Comparison of ENCODE assay signal across 20 cellular contexts in genomic region chr7:17333227-17333626, GRCh38.
"Had no signal": no experiment of that assay in that cellular context is flagged by ENCODE, and none has a peak within 500 bp of the region (broad histone marks: within the 10 kb centered on the region; RNA-seq: fewer than 3 reads in every experiment).

No MANE protein-coding gene starts in this region.

- H3K27ac Mint-ChIP-seq: activated B cell treated with CpG ODN at 0.5 μM for 24 hours; activated CD4-positive, alpha-beta memory T cell treated with anti-CD3 and anti-CD28 coated beads, Interleukin-2, amount 10 ng/mL, durations not matched to agents 7 days and 5 days; activated naive CD4-positive, alpha-beta T cell treated with anti-CD3 and anti-CD28 coated beads for 36 hours; activated T-helper 17 cell treated with anti-CD3 and anti-CD28 coated beads, Interleukin-2, amount 50 U/mL, for 72 hours; nephron; stimulated activated naive CD8-positive, alpha-beta T cell treated with anti-CD3 and anti-CD28 coated beads, Interleukin-15, Interleukin-2, amounts not matched to agents 100 ng/mL and 50 ng/mL, for 24 hours; T-cell had no signal

- H3K9me3 ChIP-seq: lower lobe of right lung, tibial nerve had no signal

- H3K27me3 ChIP-seq: tibial nerve had no signal

- H3K4me1 Mint-ChIP-seq: activated B cell treated with CpG ODN at 0.5 μM for 24 hours; activated CD4-positive, alpha-beta memory T cell treated with anti-CD3 and anti-CD28 coated beads, Interleukin-2, amount 10 ng/mL, durations not matched to agents 7 days and 5 days had no signal

- DNase-seq: activated B cell treated with CpG ODN at 0.5 μM for 24 hours; activated CD4-positive, alpha-beta memory T cell treated with anti-CD3 and anti-CD28 coated beads, Interleukin-2, amount 10 ng/mL, durations not matched to agents 7 days and 5 days; activated CD4-positive, alpha-beta T cell treated with anti-CD3 and anti-CD28 coated beads for 4 hours; activated naive CD4-positive, alpha-beta T cell treated with anti-CD3 and anti-CD28 coated beads for 36 hours; activated T-cell treated with anti-CD3 and anti-CD28 coated beads, Interleukin-2, amount 50 U/mL, for 1 hour; dermis blood vessel endothelial cell; foreskin melanocyte; glutamatergic neuron; hippocampal formation; islet precursor cell; lower lobe of right lung; posterior cingulate gyrus; retina; T-cell; T-helper 9 cell had no signal

- ATAC-seq: activated T-helper 17 cell treated with anti-CD3 and anti-CD28 coated beads, Interleukin-2, amount 50 U/mL, for 72 hours; lower lobe of right lung; T-cell had no signal

- H3K27ac ChIP-seq: epithelial cell of prostate, lower lobe of right lung had no signal

- H3K4me3 Mint-ChIP-seq: activated B cell treated with CpG ODN at 0.5 μM for 24 hours; activated CD4-positive, alpha-beta memory T cell treated with anti-CD3 and anti-CD28 coated beads, Interleukin-2, amount 10 ng/mL, durations not matched to agents 7 days and 5 days; activated naive CD4-positive, alpha-beta T cell treated with anti-CD3 and anti-CD28 coated beads for 36 hours; activated T-helper 17 cell treated with anti-CD3 and anti-CD28 coated beads, Interleukin-2, amount 50 U/mL, for 72 hours; nephron; stimulated activated naive CD8-positive, alpha-beta T cell treated with anti-CD3 and anti-CD28 coated beads, Interleukin-15, Interleukin-2, amounts not matched to agents 100 ng/mL and 50 ng/mL, for 24 hours; T-cell had no signal

- H3K27me3 Mint-ChIP-seq: activated B cell treated with CpG ODN at 0.5 μM for 24 hours; activated CD4-positive, alpha-beta memory T cell treated with anti-CD3 and anti-CD28 coated beads, Interleukin-2, amount 10 ng/mL, durations not matched to agents 7 days and 5 days; activated T-helper 17 cell treated with anti-CD3 and anti-CD28 coated beads, Interleukin-2, amount 50 U/mL, for 72 hours; stimulated activated naive CD8-positive, alpha-beta T cell treated with anti-CD3 and anti-CD28 coated beads, Interleukin-15, Interleukin-2, amounts not matched to agents 100 ng/mL and 50 ng/mL, for 24 hours; T-cell had no signal

- H3K4me3 ChIP-seq: lower lobe of right lung, tibial nerve had no signal

- H3K9me3 Mint-ChIP-seq: activated B cell treated with CpG ODN at 0.5 μM for 24 hours; activated T-helper 17 cell treated with anti-CD3 and anti-CD28 coated beads, Interleukin-2, amount 50 U/mL, for 72 hours; stimulated activated naive CD8-positive, alpha-beta T cell treated with anti-CD3 and anti-CD28 coated beads, Interleukin-15, Interleukin-2, amounts not matched to agents 100 ng/mL and 50 ng/mL, for 24 hours had no signal
